Comparison of ENCODE assay signal across 8 cellular contexts in the genomic region with DNA sequence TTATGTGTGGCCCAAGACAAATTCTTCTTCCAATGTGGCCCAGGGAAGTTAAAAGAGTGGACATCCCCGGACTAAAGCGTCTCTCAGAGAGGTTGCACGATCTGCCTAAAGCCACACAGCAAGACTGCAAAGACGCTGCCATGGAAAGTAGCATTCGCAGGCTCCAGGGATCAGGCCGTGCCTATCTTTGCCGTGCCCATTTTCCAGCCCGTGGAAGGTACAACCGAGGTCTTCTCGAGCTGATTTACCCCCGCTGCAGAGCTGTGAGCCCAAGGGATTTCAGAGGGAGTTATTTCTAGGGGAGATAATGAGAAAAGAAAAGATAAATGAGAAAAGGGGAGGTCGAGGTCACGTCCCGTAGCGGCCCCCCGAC. TPM values are rescaled to one million over a fixed set of nuclear protein-coding genes. Genes with fewer than 3 reads are reported as not detected.
DNase-seq lines count a peak whose midpoint lies in the region; ATAC-seq, FAIRE-seq and TF ChIP-seq lines count a peak whose summit lies in the region.

No MANE protein-coding gene starts in this region.

- intact Hi-C loops in heart right ventricle (cut with DNase I) = loop anchor here in 8 of 10 donors (1.0 to 5.0 kb wide), 4 partner anchors 13 to 75 kb away; no protein-coding TSS in a partner anchor
- intact Hi-C loops in left cardiac atrium (cut with DNase I) = no loop called here
- intact Hi-C loops in MCF 10A (cut with micrococcal nuclease) = no loop called here
- intact Hi-C loops in uterus (cut with DNase I; ENCODE audit: low total_unique reads) = no loop called here

- 37 to 42% methylated on average over 16 of the region's 16 CpGs for WGBS in heart right ventricle, 2 donors

- POLR2A ChIA-PET in MCF 10A (lab: Yijun Ruan, JAX) = no interaction called here

- no peak for ATAC-seq in heart right ventricle
- ATAC-seq in left cardiac atrium = no peak
- ATAC-seq in GM21737 (IDR thresholded peaks at IDR 0.05; ENCODE audit: unreplicated experiment) = no peak
- no peak for ATAC-seq in GM18517 (IDR thresholded peaks at IDR 0.05; ENCODE audit: unreplicated experiment)

- TF ChIP-seq POLR2A in uterus (IDR thresholded peaks at IDR 0.05) = no peak

- H3K9me3 Mint-ChIP-seq in MCF 10A (ENCODE audit: unreplicated experiment) = no peaks in the 10 kb centered on the region
- no peaks in the 10 kb centered on the region for H3K9me3 Mint-ChIP-seq in mesothelial cell of epicardium

- H3K36me3 Mint-ChIP-seq in MCF 10A (ENCODE audit: insufficient read depth, unreplicated experiment) (peaks cover 12% of the 10 kb centered on the region), mesothelial cell of epicardium (peaks cover 2% of the 10 kb centered on the region)

- peak overlapping the region; percentile 74 for H3K4me3 Mint-ChIP-seq in MCF 10A (ENCODE audit: unreplicated experiment)
- H3K4me3 Mint-ChIP-seq in mesothelial cell of epicardium = peak overlapping the region; percentile 81

- FAIRE-seq in GM19239 (lab: Jason Lieb, UNC) = no peak

- H3K27ac ChIP-seq in heart right ventricle = peak overlapping the region in 1 of 10 donors; percentile 47
- peak overlapping the region; percentile 63 to 81 for H3K27ac ChIP-seq in uterus

- DNase-seq in heart right ventricle (no peak), left cardiac atrium (no peak), MCF 10A (ENCODE audit: unreplicated experiment) (no peak), mesothelial cell of epicardium (ENCODE audit: low spot score in 2 of 2, unreplicated experiment in 2 of 2) (no peak), uterus (no peak), GM19239 (ENCODE audit: insufficient read length, low spot score) (no peak)

- no peaks in the 10 kb centered on the region for H3K27me3 ChIP-seq in heart right ventricle
- H3K27me3 ChIP-seq in uterus = no peaks in the 10 kb centered on the region

- no TSS peak for BruUV-seq in MCF 10A (replicated peaks; lab: Mats Ljungman, UMichigan)

- H3K4me1 Mint-ChIP-seq in MCF 10A (ENCODE audit: insufficient read depth, unreplicated experiment) (peaks cover 5% of the 10 kb centered on the region), mesothelial cell of epicardium (peaks cover 31% of the 10 kb centered on the region)

- H3K4me3 ChIP-seq in heart right ventricle (peak overlapping the region; percentile 18 to 64 (median 58)), uterus (peak overlapping the region; percentile 52 to 64)

- H3K9me3 ChIP-seq in heart right ventricle = no peaks in the 10 kb centered on the region
- H3K9me3 ChIP-seq in uterus = no peaks in the 10 kb centered on the region

- no peaks in the 10 kb centered on the region for H3K27me3 Mint-ChIP-seq in MCF 10A (ENCODE audit: insufficient read depth, unreplicated experiment)
- H3K27me3 Mint-ChIP-seq in mesothelial cell of epicardium (ENCODE audit: low read depth) = no peaks in the 10 kb centered on the region

- H3K4me1 ChIP-seq in heart right ventricle (peaks cover 2 to 34% (median 19%) of the 10 kb centered on the region in 9 donors), uterus (peaks cover 0 to 6% of the 10 kb centered on the region in 2 donors)

- TF ChIP-seq CTCF in heart right ventricle (IDR thresholded peaks at IDR 0.05) (no peak), MCF 10A (IDR thresholded peaks at IDR 0.05; ENCODE audit: unreplicated experiment) (no peak), mesothelial cell of epicardium (IDR thresholded peaks at IDR 0.05; ENCODE audit: unreplicated experiment) (no peak), uterus (IDR thresholded peaks at IDR 0.05) (no peak)

- H3K27ac Mint-ChIP-seq in MCF 10A (ENCODE audit: low read depth, unreplicated experiment) (no peak overlapping the region), mesothelial cell of epicardium (peak overlapping the region; percentile 73)

- H3K36me3 ChIP-seq in heart right ventricle = no peaks in the 10 kb centered on the region
- no peaks in the 10 kb centered on the region for H3K36me3 ChIP-seq in uterus

- CTCF ChIA-PET in MCF 10A (lab: Yijun Ruan, JAX) = interaction anchor here (0.6 to 1.9 kb wide), 18 partner anchors 10 to 272 kb away, joined by 3 to 12 read pairs (median 5); no protein-coding TSS in a partner anchor

RNA-seq across cellular contexts. Expression of a gene that starts 1.0 kb away (rescaled TPM):
- total RNA-seq in heart right ventricle (under 1 TPM; 0.10 to 0.86 (median 0.30) TPM), left cardiac atrium (under 1 TPM; 0.59 to 0.97 TPM), MCF 10A (2022) (0.21 TPM in 1 of 2 replicates, not detected in the other), mesothelial cell of epicardium (8.2 to 8.5 TPM (median 8.4 TPM) in 3 replicates), uterus (1 to 10 TPM in 2 of 4 donors, under 1 TPM in 2; 0.29 to 6.5 (median 2.4) TPM)
- polyA plus RNA-seq in heart right ventricle = under 1 TPM; 0.30 to 0.59 TPM

RNA-seq across cellular contexts. Expression of a gene that starts 3.7 kb away (rescaled TPM):
- total RNA-seq in heart right ventricle (10 to 100 TPM; 36.0 to 72.3 (median 46.7) TPM), left cardiac atrium (10 to 100 TPM; 31.3 to 36.2 TPM), MCF 10A (2022) (36.0 and 43.8 TPM in 2 replicates), mesothelial cell of epicardium (50.5 to 52.7 TPM (median 52.4 TPM) in 3 replicates), uterus (10 to 100 TPM; 17.6 to 40.3 (median 19.5) TPM)
- polyA plus RNA-seq in heart right ventricle = 10 to 100 TPM; 46.0 to 53.7 TPM

RNA-seq across cellular contexts. Expression of a gene that starts 18.7 kb away (rescaled TPM):
- total RNA-seq in heart right ventricle (1 to 10 TPM in 2 of 10 donors, under 1 TPM in 4, not detected in 4; 0.28 to 1.1 (median 0.54) TPM), left cardiac atrium (under 1 TPM; 0.38 to 0.73 TPM), MCF 10A (2022) (0.49 and 0.74 TPM in 2 replicates), mesothelial cell of epicardium (2.0 to 3.6 TPM (median 3.3 TPM) in 3 replicates), uterus (10 to 100 TPM in 1 of 4 donors, 1 to 10 TPM in 2, not detected in 1; 1.4 to 22.1 (median 1.8) TPM)
- 1 to 10 TPM in 1 of 2 donors, under 1 TPM in 1; 0.93 to 1.3 TPM for polyA plus RNA-seq in heart right ventricle

RNA-seq across cellular contexts. Expression of a gene that starts 46.4 kb away (rescaled TPM):
- total RNA-seq in heart right ventricle (10 to 100 TPM in 7 of 10 donors, 1 to 10 TPM in 3; 7.5 to 18.2 (median 11.3) TPM), left cardiac atrium (10 to 100 TPM; 15.5 to 19.8 TPM), MCF 10A (2022) (38.5 and 45.3 TPM in 2 replicates), mesothelial cell of epicardium (25.7 to 29.3 TPM (median 26.6 TPM) in 3 replicates), uterus (10 to 100 TPM in 2 of 4 donors, 1 to 10 TPM in 2; 7.4 to 39.7 (median 17.8) TPM)
- polyA plus RNA-seq in heart right ventricle = 10 to 100 TPM; 30.3 to 60.4 TPM

RNA-seq across cellular contexts. Expression of a gene that starts 53.1 kb away (rescaled TPM):
- total RNA-seq in heart right ventricle (10 to 100 TPM; 17.2 to 27.7 (median 23.0) TPM), left cardiac atrium (10 to 100 TPM; 20.9 to 23.9 TPM), MCF 10A (2022) (42.8 and 59.9 TPM in 2 replicates), mesothelial cell of epicardium (34.7 to 38.5 TPM (median 38.4 TPM) in 3 replicates), uterus (10 to 100 TPM; 21.2 to 44.2 (median 30.2) TPM)
- 10 to 100 TPM; 15.1 to 18.7 TPM for polyA plus RNA-seq in heart right ventricle

Comparison
In these comparisons a context has a peak if more than half of its experiments do, and no peak if none do; other contexts are left out.
1. intact Hi-C loops: an anchor here in heart right ventricle (1.0 to 5.0 kb wide); none called in left cardiac atrium, MCF 10A and uterus.